In the genomic region with DNA sequence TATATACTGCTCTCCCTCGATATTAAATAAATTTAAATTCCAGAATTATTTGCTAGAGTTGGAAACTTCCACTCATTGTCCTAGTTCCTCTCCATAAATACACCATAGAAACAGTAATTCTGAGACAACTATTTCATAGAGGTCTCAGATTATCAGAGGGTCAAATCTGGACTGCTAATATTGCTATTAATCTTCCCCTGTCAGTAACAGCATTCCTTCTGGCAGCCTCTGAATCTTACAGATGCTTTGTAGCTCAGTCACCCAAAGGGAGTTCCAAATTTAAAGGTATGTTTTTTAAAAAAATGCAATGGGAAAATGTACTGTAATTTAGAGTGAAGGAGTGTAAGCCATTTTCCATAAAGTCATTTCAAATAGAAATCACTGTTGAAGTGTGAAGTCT, we compare ENCODE assay signal across 20 cellular contexts.
"Had no signal": no experiment of that assay in that cellular context is flagged by ENCODE, and none has a peak within 500 bp of the region (broad histone marks: within the 10 kb centered on the region; RNA-seq: fewer than 3 reads in every experiment).

No MANE protein-coding gene starts in this region.

- H3K4me3 ChIP-seq: cardiac muscle cell, hepatocyte, thyroid gland had no signal

- H3K27ac Mint-ChIP-seq: activated CD4-positive, alpha-beta memory T cell treated with anti-CD3 and anti-CD28 coated beads for 36 hours; activated CD4-positive, alpha-beta T cell treated with anti-CD3 and anti-CD28 coated beads for 36 hours; activated naive CD8-positive, alpha-beta T cell; activated T-helper 1 cell treated with anti-CD3 and anti-CD28 coated beads, Interleukin-12 subunit alpha, Interleukin-12 subunit beta, Interleukin-2, Interleukin-4 antibody, amounts not matched to agents 30 ng/mL and 10 ng/mL and 1 ng/mL, durations not matched to agents 14 hours and 24 hours and 36 hours; natural killer cell treated with Interleukin-12 subunit alpha and Interleukin-12 subunit beta and Interleukin-15 and Interleukin-18, amount 100 ng/mL, for 72 hours; WTC11 had no signal

- H3K4me1 Mint-ChIP-seq: activated CD4-positive, alpha-beta T cell treated with anti-CD3 and anti-CD28 coated beads for 36 hours had no signal

- H3K9me3 Mint-ChIP-seq: activated CD4-positive, alpha-beta memory T cell treated with anti-CD3 and anti-CD28 coated beads for 36 hours; activated T-helper 1 cell treated with anti-CD3 and anti-CD28 coated beads, Interleukin-12 subunit alpha, Interleukin-12 subunit beta, Interleukin-2, Interleukin-4 antibody, amounts not matched to agents 30 ng/mL and 10 ng/mL and 1 ng/mL, durations not matched to agents 14 hours and 24 hours and 36 hours; natural killer cell treated with Interleukin-12 subunit alpha and Interleukin-12 subunit beta and Interleukin-15 and Interleukin-18, amount 100 ng/mL, for 72 hours; WTC11 had no signal

- H3K27me3 ChIP-seq: cardiac muscle cell, hepatocyte, thyroid gland had no signal

- H3K9me3 ChIP-seq: thyroid gland had no signal

- H3K4me2 ChIP-seq: hepatocyte had no signal

- H3K27ac ChIP-seq: hepatocyte, thyroid gland had no signal

- H3K27me3 Mint-ChIP-seq: activated CD4-positive, alpha-beta memory T cell treated with anti-CD3 and anti-CD28 coated beads for 36 hours; activated CD4-positive, alpha-beta T cell treated with anti-CD3 and anti-CD28 coated beads for 36 hours; activated naive CD8-positive, alpha-beta T cell; natural killer cell treated with Interleukin-12 subunit alpha and Interleukin-12 subunit beta and Interleukin-15 and Interleukin-18, amount 100 ng/mL, for 72 hours had no signal

- H3K36me3 ChIP-seq: cardiac muscle cell, thyroid gland had no signal

- H3K4me1 ChIP-seq: thyroid gland had no signal

- H2AFZ ChIP-seq: hepatocyte had no signal

- H3K36me3 Mint-ChIP-seq: activated CD4-positive, alpha-beta memory T cell treated with anti-CD3 and anti-CD28 coated beads for 36 hours; activated naive CD8-positive, alpha-beta T cell; natural killer cell treated with Interleukin-12 subunit alpha and Interleukin-12 subunit beta and Interleukin-15 and Interleukin-18, amount 100 ng/mL, for 72 hours; WTC11 had no signal

- DNase-seq: activated CD4-positive, alpha-beta memory T cell treated with anti-CD3 and anti-CD28 coated beads for 36 hours; activated CD4-positive, alpha-beta T cell treated with anti-CD3 and anti-CD28 coated beads for 36 hours; activated gamma-delta T cell treated with Interleukin-2 at 50 U/mL for 16 hours; activated T-cell treated with anti-CD3 and anti-CD28 coated beads for 4 hours; dermis blood vessel endothelial cell; effector memory CD4-positive, alpha-beta T cell; foreskin fibroblast; nucleus accumbens; stimulated activated CD4-positive, alpha-beta T cell treated with anti-CD3 and anti-CD28 coated beads, Interleukin-12 subunit alpha, Interleukin-12 subunit beta, amount 100 ng/mL, for 4 hours; stimulated activated CD4-positive, alpha-beta T cell treated with anti-CD3 and anti-CD28 coated beads, Interleukin-1b, Interleukin-23, amount 100 ng/mL, for 48 hours; stimulated activated CD8-positive, alpha-beta memory T cell treated with anti-CD3 and anti-CD28 coated beads, Interleukin-4, amount 100 ng/mL, for 48 hours; stimulated activated naive CD4-positive, alpha-beta T cell treated with Interleukin-2 at 50 U/mL for 16 hours; T-helper 2 cell; thyroid gland had no signal

- ATAC-seq: activated CD4-positive, alpha-beta T cell treated with anti-CD3 and anti-CD28 coated beads for 36 hours; natural killer cell treated with Interleukin-12 subunit alpha and Interleukin-12 subunit beta and Interleukin-15 and Interleukin-18, amount 100 ng/mL, for 72 hours; WTC11 had no signal

- H3K4me3 Mint-ChIP-seq: activated CD4-positive, alpha-beta memory T cell treated with anti-CD3 and anti-CD28 coated beads for 36 hours; activated CD4-positive, alpha-beta T cell treated with anti-CD3 and anti-CD28 coated beads for 36 hours; activated naive CD8-positive, alpha-beta T cell; activated T-helper 1 cell treated with anti-CD3 and anti-CD28 coated beads, Interleukin-12 subunit alpha, Interleukin-12 subunit beta, Interleukin-2, Interleukin-4 antibody, amounts not matched to agents 30 ng/mL and 10 ng/mL and 1 ng/mL, durations not matched to agents 14 hours and 24 hours and 36 hours; natural killer cell treated with Interleukin-12 subunit alpha and Interleukin-12 subunit beta and Interleukin-15 and Interleukin-18, amount 100 ng/mL, for 72 hours; WTC11 had no signal
